8 cellular contexts compared by ENCODE assay signal in the genomic region with DNA sequence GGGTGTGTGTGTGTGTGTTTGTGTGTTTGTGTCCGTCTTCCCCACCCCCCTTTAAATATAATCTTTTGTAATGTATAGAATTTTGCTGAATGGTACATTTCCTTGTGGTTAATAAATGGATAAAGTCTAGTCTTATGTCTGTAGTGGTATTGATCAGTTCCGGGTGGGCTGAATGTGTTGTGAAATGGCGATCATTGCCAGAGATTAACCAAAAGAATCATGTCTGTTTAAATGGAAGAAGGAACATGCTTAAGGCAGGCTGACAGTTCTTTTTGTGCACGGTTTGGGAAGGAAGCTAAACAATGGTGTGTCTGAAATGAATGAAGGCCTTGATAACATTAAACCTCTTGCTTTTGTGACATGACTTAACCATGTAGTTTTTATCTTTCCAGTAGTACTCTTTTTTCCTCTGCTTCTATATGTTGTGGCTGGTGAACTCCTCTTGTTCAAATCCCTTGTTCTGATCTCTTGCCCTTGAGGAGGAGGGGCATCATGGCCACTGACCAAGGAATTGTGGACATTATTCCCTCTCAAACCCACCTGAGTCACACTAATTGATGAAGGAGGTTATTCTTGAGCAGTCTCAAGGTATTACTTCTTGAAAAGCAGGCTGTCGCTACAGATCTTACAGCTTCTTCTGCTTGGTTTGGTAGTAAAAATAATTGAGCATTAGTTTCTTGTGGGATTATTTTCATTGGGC. TPM values are rescaled to one million over a fixed set of nuclear protein-coding genes. Genes with fewer than 3 reads are reported as not detected.
DNase-seq lines count a peak whose midpoint lies in the region; ATAC-seq and TF ChIP-seq lines count a peak whose summit lies in the region.

No MANE protein-coding gene starts in this region.

- peaks cover 34% of the 10 kb centered on the region for H3K4me1 Mint-ChIP-seq in MCF 10A (ENCODE audit: insufficient read depth, unreplicated experiment)

- peak overlapping the region; percentile 85 for H3K4me3 ChIP-seq in AG10803 (ENCODE audit: low read length)
- peak overlapping the region; percentile 70 for H3K4me3 ChIP-seq in HFF-Myc (replicated peaks; ENCODE audit: low read depth, low read length)

- H3K9me3 Mint-ChIP-seq in MCF 10A (ENCODE audit: unreplicated experiment) = no peaks in the 10 kb centered on the region

- peak overlapping the region; percentile 89 for H3K27ac Mint-ChIP-seq in MCF 10A (ENCODE audit: low read depth, unreplicated experiment)

- peak overlapping the region; percentile 92 for H3K4me3 Mint-ChIP-seq in MCF 10A (ENCODE audit: unreplicated experiment)

- CTCF ChIA-PET in MCF 10A (lab: Yijun Ruan, JAX) = interaction anchor here (1.3 kb wide), 1 partner anchor 764 kb away, joined by 6 read pairs; no protein-coding TSS in a partner anchor

- intact Hi-C loops in MCF 10A (cut with micrococcal nuclease) = no loop called here

- POLR2A ChIA-PET in MCF 10A (lab: Yijun Ruan, JAX) = interaction anchor here (0.5 to 4.5 kb wide), 13 partner anchors 9 to 822 kb away, joined by 3 to 20 read pairs (median 3); no protein-coding TSS in a partner anchor

- TF ChIP-seq CTCF in AG10803 (conservative IDR thresholded peaks at IDR 0.05; ENCODE audit: low read length) (no peak), HFF-Myc (IDR thresholded peaks at IDR 0.05; ENCODE audit: low read depth, low read length, missing control alignments) (no peak), MCF 10A (IDR thresholded peaks at IDR 0.05; ENCODE audit: unreplicated experiment) (no peak), omental fat pad (IDR thresholded peaks at IDR 0.05) (no peak)

- no peaks in the 10 kb centered on the region for H3K27me3 Mint-ChIP-seq in MCF 10A (ENCODE audit: insufficient read depth, unreplicated experiment)

- DNase-seq in AG10803 (ENCODE audit: low read depth) (peak; percentile 11), HFF-Myc (ENCODE audit: extremely low read depth, low read depth) (no peak), MCF 10A (ENCODE audit: unreplicated experiment) (peak; percentile 23), medulla oblongata (ENCODE audit: extremely low spot score) (peak; percentile 63), omental fat pad (ENCODE audit: low spot score) (no peak)
- no peak for DNase-seq in stimulated activated naive CD4-positive, alpha-beta T cell (lab: John Stamatoyannopoulos, UW)

- no peaks in the 10 kb centered on the region for H3K36me3 Mint-ChIP-seq in MCF 10A (ENCODE audit: insufficient read depth, unreplicated experiment)

- ATAC-seq in GM21786 (IDR thresholded peaks at IDR 0.05; ENCODE audit: unreplicated experiment) (no peak), GM18517 (IDR thresholded peaks at IDR 0.05; ENCODE audit: unreplicated experiment) (no peak), omental fat pad (ENCODE audit: low FRiP score) (no peak)

- BruUV-seq in MCF 10A (replicated peaks; lab: Mats Ljungman, UMichigan) = no TSS peak

RNA-seq across cellular contexts. Expression of a gene that starts 1.7 kb away (rescaled TPM):
- total RNA-seq in MCF 10A (2022) (11.2 and 11.9 TPM in 2 replicates), omental fat pad (10 to 100 TPM; 15.9 to 31.5 (median 19.2) TPM)

Comparison
In these comparisons a context has a peak if more than half of its experiments do, and no peak if none do; other contexts are left out.
1. DNase-seq: peak in AG10803 (single experiment), MCF 10A (single experiment) and medulla oblongata (single experiment); none in HFF-Myc (single experiment), omental fat pad (single experiment) and stimulated activated naive CD4-positive, alpha-beta T cell (0 of 6).